In the genomic region with DNA sequence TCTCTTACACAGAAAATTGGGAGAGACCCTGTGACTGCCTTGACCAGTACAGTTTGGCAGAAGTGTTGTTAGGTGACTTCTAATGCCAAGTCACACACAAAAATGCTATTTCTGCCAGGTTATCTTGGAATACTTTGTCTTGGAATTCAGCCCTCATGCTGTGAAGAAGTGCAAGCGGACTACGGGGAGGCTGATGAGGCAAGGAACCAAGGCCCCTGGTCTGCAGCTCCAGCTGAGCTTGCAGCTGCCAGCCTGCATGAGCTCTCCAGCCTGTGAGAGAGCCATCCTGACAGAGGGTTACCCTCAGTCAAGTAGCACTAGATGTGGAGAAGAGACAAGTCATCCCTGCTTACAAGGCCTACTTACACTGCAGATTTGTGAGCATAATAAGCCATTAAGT, we compare ENCODE assay signal across 17 cellular contexts.
DNase-seq lines count a peak whose midpoint lies in the region; ATAC-seq and TF ChIP-seq lines count a peak whose summit lies in the region.
"Had no signal": no experiment of that assay in that cellular context is flagged by ENCODE, and none has a peak within 500 bp of the region (broad histone marks: within the 10 kb centered on the region; RNA-seq: fewer than 3 reads in every experiment).

No MANE protein-coding gene starts in this region.

- H3K36me3 ChIP-seq in thyroid gland: no peaks in the 10 kb centered on the region

- H3K36me3 Mint-ChIP-seq in WTC11: no peaks in the 10 kb centered on the region
- H3K36me3 Mint-ChIP-seq in activated T-helper 2 cell treated with anti-CD3 and anti-CD28 coated beads, Interferon-gamma antibody, Interleukin-2, Interleukin-4, amounts not matched to agents 10 μg/mL and 5 μg/mL and 100 μg/mL, durations not matched to agents 14 hours and 24 hours and 36 hours (ENCODE audit: low read depth): no peaks in the 10 kb centered on the region

- DNase-seq in LNCaP clone FGC (ENCODE audit: low read depth) (peak; percentile 6), WTC11 (ENCODE audit: low spot score) (no peak), midbrain (lab: John Stamatoyannopoulos, UW) (peak; percentile 9), NCI-H748 treated with DMSO at 0.1 percent for 48 hours (lab: John Stamatoyannopoulos, UW) (no peak), thyroid gland (no peak)
- no peak for DNase-seq in activated T-helper 2 cell treated with anti-CD3 and anti-CD28 coated beads, Interferon-gamma antibody, Interleukin-2, Interleukin-4, amounts not matched to agents 10 μg/mL and 5 μg/mL and 100 μg/mL, durations not matched to agents 14 hours and 24 hours and 36 hours (ENCODE audit: low spot score)
- DNase-seq: C1 segment of cervical spinal cord; Calu3; CD4-positive, alpha-beta T cell; DMS 273 treated with DMSO at 0.1 percent for 48 hours; GOT3; HCEC 1CT; HFFc6 had no signal

- CTCF ChIA-PET in WTC11 (lab: Charles Lee): no interaction called here

- no peak for ATAC-seq in WTC11
- ATAC-seq in GM18498 (IDR thresholded peaks at IDR 0.05; ENCODE audit: unreplicated experiment): no peak
- ATAC-seq: GM12878, HepG2 had no signal

- H3K4me3 ChIP-seq in LNCaP clone FGC (ENCODE audit: low read depth, low read length) (no peak overlapping the region), thyroid gland (replicated peaks in 1 of 3) (no peak overlapping the region)
- H3K4me3 ChIP-seq: GM12878 had no signal

- no peaks in the 10 kb centered on the region for H3K4me1 Mint-ChIP-seq in WTC11
- H3K4me1 Mint-ChIP-seq in activated T-helper 2 cell treated with anti-CD3 and anti-CD28 coated beads, Interferon-gamma antibody, Interleukin-2, Interleukin-4, amounts not matched to agents 10 μg/mL and 5 μg/mL and 100 μg/mL, durations not matched to agents 14 hours and 24 hours and 36 hours (ENCODE audit: low read depth): no peaks in the 10 kb centered on the region

- no peaks in the 10 kb centered on the region for H3K9me3 ChIP-seq in thyroid gland

- POLR2A ChIA-PET in WTC11 (lab: Charles Lee): no interaction called here

- 53 to 77% methylated on average over 2 of the region's 2 CpGs for WGBS in thyroid gland, 2 donors

- TF ChIP-seq CTCF in LNCaP clone FGC (IDR thresholded peaks at IDR 0.05; ENCODE audit: control insufficient read depth, extremely low read depth, insufficient read depth): no peak
- no peak for TF ChIP-seq CTCF in WTC11 (IDR thresholded peaks at IDR 0.05)
- TF ChIP-seq CTCF in thyroid gland (IDR thresholded peaks at IDR 0.05): no peak

- peaks cover 1% of the 10 kb centered on the region for H3K9me3 Mint-ChIP-seq in WTC11
- H3K9me3 Mint-ChIP-seq in activated T-helper 2 cell treated with anti-CD3 and anti-CD28 coated beads, Interferon-gamma antibody, Interleukin-2, Interleukin-4, amounts not matched to agents 10 μg/mL and 5 μg/mL and 100 μg/mL, durations not matched to agents 14 hours and 24 hours and 36 hours: peaks cover 1% of the 10 kb centered on the region
- H3K9me3 Mint-ChIP-seq: CD4-positive, alpha-beta T cell had no signal

- H3K27me3 ChIP-seq in thyroid gland: no peaks in the 10 kb centered on the region

- no peak overlapping the region for H3K27ac ChIP-seq in thyroid gland

- H3K4me3 Mint-ChIP-seq in WTC11: no peak overlapping the region
- no peak overlapping the region for H3K4me3 Mint-ChIP-seq in activated T-helper 2 cell treated with anti-CD3 and anti-CD28 coated beads, Interferon-gamma antibody, Interleukin-2, Interleukin-4, amounts not matched to agents 10 μg/mL and 5 μg/mL and 100 μg/mL, durations not matched to agents 14 hours and 24 hours and 36 hours (ENCODE audit: low read depth)
- H3K4me3 Mint-ChIP-seq: B cell; CD4-positive, alpha-beta T cell; HFFc6 had no signal

- intact Hi-C loops in activated T-helper 2 cell treated with anti-CD3 and anti-CD28 coated beads, Interferon-gamma antibody, Interleukin-2, Interleukin-4, amounts not matched to agents 10 μg/mL and 5 μg/mL and 100 μg/mL, durations not matched to agents 14 hours and 24 hours and 36 hours (cut with micrococcal nuclease): no loop called here
- intact Hi-C loops in thyroid gland (cut with DNase I): no loop called here

- no peaks in the 10 kb centered on the region for H3K4me1 ChIP-seq in thyroid gland

- no peak overlapping the region for H3K27ac Mint-ChIP-seq in WTC11
- no peak overlapping the region for H3K27ac Mint-ChIP-seq in activated T-helper 2 cell treated with anti-CD3 and anti-CD28 coated beads, Interferon-gamma antibody, Interleukin-2, Interleukin-4, amounts not matched to agents 10 μg/mL and 5 μg/mL and 100 μg/mL, durations not matched to agents 14 hours and 24 hours and 36 hours
- H3K27ac Mint-ChIP-seq: B cell; CD4-positive, alpha-beta T cell; HFFc6 had no signal

- TF ChIP-seq POLR2A in thyroid gland (IDR thresholded peaks at IDR 0.05): no peak

- H3K27me3 Mint-ChIP-seq in WTC11 (ENCODE audit: low read depth): no peaks in the 10 kb centered on the region
- no peaks in the 10 kb centered on the region for H3K27me3 Mint-ChIP-seq in activated T-helper 2 cell treated with anti-CD3 and anti-CD28 coated beads, Interferon-gamma antibody, Interleukin-2, Interleukin-4, amounts not matched to agents 10 μg/mL and 5 μg/mL and 100 μg/mL, durations not matched to agents 14 hours and 24 hours and 36 hours (ENCODE audit: low read depth)
- H3K27me3 Mint-ChIP-seq: B cell; CD4-positive, alpha-beta T cell had no signal

TF ChIP-seq in WTC11, 78 proteins besides CTCF, POLR2A, EP300 and RAD21:
- TF ChIP-seq MYBL2 (CRISPR knock-in tag; IDR thresholded peaks at IDR 0.05) (no peak), ZNF263 (CRISPR knock-in tag; IDR thresholded peaks at IDR 0.05; ENCODE audit: low read depth) (no peak), AFF4 (CRISPR knock-in tag; IDR thresholded peaks at IDR 0.05; ENCODE audit: borderline replicate concordance) (no peak), ZNF138 (CRISPR knock-in tag; conservative IDR thresholded peaks at IDR 0.05) (no peak), RELA (CRISPR knock-in tag; IDR thresholded peaks at IDR 0.05; ENCODE audit: borderline replicate concordance) (no peak), ZNF423 (CRISPR knock-in tag; IDR thresholded peaks at IDR 0.05) (peak; percentile 41; the same call in 1 of the 2 replicates)
- TF ChIP-seq, protein P1, sequence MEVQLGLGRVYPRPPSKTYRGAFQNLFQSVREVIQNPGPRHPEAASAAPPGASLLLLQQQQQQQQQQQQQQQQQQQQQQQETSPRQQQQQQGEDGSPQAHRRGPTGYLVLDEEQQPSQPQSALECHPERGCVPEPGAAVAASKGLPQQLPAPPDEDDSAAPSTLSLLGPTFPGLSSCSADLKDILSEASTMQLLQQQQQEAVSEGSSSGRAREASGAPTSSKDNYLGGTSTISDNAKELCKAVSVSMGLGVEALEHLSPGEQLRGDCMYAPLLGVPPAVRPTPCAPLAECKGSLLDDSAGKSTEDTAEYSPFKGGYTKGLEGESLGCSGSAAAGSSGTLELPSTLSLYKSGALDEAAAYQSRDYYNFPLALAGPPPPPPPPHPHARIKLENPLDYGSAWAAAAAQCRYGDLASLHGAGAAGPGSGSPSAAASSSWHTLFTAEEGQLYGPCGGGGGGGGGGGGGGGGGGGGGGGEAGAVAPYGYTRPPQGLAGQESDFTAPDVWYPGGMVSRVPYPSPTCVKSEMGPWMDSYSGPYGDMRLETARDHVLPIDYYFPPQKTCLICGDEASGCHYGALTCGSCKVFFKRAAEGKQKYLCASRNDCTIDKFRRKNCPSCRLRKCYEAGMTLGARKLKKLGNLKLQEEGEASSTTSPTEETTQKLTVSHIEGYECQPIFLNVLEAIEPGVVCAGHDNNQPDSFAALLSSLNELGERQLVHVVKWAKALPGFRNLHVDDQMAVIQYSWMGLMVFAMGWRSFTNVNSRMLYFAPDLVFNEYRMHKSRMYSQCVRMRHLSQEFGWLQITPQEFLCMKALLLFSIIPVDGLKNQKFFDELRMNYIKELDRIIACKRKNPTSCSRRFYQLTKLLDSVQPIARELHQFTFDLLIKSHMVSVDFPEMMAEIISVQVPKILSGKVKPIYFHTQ (CRISPR knock-in tag; IDR thresholded peaks at IDR 0.05): no peak
TF ChIP-seq in WTC11: peak in this region for 1.

Comparison
In these comparisons a context has a peak if more than half of its experiments do, and no peak if none do; other contexts are left out.
1. DNase-seq: peak in LNCaP clone FGC (single experiment) and midbrain (single experiment); none in WTC11 (single experiment), NCI-H748 treated with DMSO at 0.1 percent for 48 hours (single experiment), activated T-helper 2 cell treated with anti-CD3 and anti-CD28 coated beads, Interferon-gamma antibody, Interleukin-2, Interleukin-4, amounts not matched to agents 10 μg/mL and 5 μg/mL and 100 μg/mL, durations not matched to agents 14 hours and 24 hours and 36 hours (single experiment) and thyroid gland (0 of 2).